In the genomic region with DNA sequence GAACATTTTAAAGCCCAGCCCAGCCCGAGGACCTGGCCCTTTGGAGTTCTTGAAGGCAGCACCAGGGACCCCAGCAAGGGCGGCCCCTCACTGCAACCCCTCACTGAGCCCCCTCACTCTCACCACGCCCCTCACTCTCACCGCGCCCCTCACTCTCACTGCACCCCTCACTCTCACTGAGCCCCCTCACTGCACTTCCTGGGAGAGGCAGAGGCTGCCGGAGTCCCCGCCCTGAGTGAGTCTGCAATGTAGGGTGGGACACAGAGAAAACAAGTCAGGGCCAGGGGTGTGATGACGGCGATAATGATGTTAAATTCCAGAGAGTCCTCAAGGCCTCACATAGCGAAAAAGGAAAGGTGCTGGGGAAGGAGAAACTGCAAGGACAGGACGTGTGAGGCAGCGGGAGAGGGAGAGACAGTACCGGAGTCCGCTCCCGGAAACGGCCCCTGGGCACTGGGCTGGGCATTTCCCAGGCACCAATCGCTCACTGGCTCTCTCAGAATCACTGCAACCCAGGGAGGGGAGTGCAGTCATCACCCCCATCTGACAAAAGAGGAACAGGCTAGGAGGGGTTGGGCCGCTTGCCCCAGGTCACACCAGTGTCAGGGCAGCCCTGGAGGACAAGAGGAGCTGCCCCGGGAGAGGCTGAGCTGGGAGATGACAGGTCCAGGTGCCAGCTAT, we compare ENCODE assay signal across 2 cellular contexts.
TF ChIP-seq lines count a peak whose summit lies in the region.

No MANE protein-coding gene starts in this region.

TF ChIP-seq in H1, 55 proteins besides CTCF, POLR2A, EP300 and RAD21 (continues in another document):
- TF ChIP-seq TAF7 (optimal IDR thresholded peaks at IDR 0.05; ENCODE audit: borderline replicate concordance, low read depth, low read length) (no peak), RXRA (IDR thresholded peaks at IDR 0.05; ENCODE audit: insufficient read depth, low read depth, low read length) (no peak), GABPA (IDR thresholded peaks at IDR 0.05; ENCODE audit: borderline replicate concordance, insufficient read depth, low read length) (no peak), CTBP2 (IDR thresholded peaks at IDR 0.05; ENCODE audit: borderline replicate concordance, insufficient read depth, insufficient read length, low read length) (no peak), SP4 (IDR thresholded peaks at IDR 0.05; ENCODE audit: low read length) (no peak), KDM1A (IDR thresholded peaks at IDR 0.05; ENCODE audit: borderline replicate concordance, low read length) (no peak), HDAC2 (IDR thresholded peaks at IDR 0.05; ENCODE audit: borderline replicate concordance in 1 of 2, low read depth in 2 of 2, low read length in 2 of 2) (no peak), GTF2F1 (IDR thresholded peaks at IDR 0.05; ENCODE audit: borderline replicate concordance, low read depth, low read length) (no peak), CHD2 (IDR thresholded peaks at IDR 0.05; ENCODE audit: low read length) (no peak), BRCA1 (IDR thresholded peaks at IDR 0.05; ENCODE audit: low read depth, low read length) (no peak), E2F6 (IDR thresholded peaks at IDR 0.05) (no peak), RFX5 (IDR thresholded peaks at IDR 0.05; ENCODE audit: borderline replicate concordance, low read depth, low read length) (no peak), MAX (IDR thresholded peaks at IDR 0.05) (no peak)
- TF ChIP-seq, protein P1, sequence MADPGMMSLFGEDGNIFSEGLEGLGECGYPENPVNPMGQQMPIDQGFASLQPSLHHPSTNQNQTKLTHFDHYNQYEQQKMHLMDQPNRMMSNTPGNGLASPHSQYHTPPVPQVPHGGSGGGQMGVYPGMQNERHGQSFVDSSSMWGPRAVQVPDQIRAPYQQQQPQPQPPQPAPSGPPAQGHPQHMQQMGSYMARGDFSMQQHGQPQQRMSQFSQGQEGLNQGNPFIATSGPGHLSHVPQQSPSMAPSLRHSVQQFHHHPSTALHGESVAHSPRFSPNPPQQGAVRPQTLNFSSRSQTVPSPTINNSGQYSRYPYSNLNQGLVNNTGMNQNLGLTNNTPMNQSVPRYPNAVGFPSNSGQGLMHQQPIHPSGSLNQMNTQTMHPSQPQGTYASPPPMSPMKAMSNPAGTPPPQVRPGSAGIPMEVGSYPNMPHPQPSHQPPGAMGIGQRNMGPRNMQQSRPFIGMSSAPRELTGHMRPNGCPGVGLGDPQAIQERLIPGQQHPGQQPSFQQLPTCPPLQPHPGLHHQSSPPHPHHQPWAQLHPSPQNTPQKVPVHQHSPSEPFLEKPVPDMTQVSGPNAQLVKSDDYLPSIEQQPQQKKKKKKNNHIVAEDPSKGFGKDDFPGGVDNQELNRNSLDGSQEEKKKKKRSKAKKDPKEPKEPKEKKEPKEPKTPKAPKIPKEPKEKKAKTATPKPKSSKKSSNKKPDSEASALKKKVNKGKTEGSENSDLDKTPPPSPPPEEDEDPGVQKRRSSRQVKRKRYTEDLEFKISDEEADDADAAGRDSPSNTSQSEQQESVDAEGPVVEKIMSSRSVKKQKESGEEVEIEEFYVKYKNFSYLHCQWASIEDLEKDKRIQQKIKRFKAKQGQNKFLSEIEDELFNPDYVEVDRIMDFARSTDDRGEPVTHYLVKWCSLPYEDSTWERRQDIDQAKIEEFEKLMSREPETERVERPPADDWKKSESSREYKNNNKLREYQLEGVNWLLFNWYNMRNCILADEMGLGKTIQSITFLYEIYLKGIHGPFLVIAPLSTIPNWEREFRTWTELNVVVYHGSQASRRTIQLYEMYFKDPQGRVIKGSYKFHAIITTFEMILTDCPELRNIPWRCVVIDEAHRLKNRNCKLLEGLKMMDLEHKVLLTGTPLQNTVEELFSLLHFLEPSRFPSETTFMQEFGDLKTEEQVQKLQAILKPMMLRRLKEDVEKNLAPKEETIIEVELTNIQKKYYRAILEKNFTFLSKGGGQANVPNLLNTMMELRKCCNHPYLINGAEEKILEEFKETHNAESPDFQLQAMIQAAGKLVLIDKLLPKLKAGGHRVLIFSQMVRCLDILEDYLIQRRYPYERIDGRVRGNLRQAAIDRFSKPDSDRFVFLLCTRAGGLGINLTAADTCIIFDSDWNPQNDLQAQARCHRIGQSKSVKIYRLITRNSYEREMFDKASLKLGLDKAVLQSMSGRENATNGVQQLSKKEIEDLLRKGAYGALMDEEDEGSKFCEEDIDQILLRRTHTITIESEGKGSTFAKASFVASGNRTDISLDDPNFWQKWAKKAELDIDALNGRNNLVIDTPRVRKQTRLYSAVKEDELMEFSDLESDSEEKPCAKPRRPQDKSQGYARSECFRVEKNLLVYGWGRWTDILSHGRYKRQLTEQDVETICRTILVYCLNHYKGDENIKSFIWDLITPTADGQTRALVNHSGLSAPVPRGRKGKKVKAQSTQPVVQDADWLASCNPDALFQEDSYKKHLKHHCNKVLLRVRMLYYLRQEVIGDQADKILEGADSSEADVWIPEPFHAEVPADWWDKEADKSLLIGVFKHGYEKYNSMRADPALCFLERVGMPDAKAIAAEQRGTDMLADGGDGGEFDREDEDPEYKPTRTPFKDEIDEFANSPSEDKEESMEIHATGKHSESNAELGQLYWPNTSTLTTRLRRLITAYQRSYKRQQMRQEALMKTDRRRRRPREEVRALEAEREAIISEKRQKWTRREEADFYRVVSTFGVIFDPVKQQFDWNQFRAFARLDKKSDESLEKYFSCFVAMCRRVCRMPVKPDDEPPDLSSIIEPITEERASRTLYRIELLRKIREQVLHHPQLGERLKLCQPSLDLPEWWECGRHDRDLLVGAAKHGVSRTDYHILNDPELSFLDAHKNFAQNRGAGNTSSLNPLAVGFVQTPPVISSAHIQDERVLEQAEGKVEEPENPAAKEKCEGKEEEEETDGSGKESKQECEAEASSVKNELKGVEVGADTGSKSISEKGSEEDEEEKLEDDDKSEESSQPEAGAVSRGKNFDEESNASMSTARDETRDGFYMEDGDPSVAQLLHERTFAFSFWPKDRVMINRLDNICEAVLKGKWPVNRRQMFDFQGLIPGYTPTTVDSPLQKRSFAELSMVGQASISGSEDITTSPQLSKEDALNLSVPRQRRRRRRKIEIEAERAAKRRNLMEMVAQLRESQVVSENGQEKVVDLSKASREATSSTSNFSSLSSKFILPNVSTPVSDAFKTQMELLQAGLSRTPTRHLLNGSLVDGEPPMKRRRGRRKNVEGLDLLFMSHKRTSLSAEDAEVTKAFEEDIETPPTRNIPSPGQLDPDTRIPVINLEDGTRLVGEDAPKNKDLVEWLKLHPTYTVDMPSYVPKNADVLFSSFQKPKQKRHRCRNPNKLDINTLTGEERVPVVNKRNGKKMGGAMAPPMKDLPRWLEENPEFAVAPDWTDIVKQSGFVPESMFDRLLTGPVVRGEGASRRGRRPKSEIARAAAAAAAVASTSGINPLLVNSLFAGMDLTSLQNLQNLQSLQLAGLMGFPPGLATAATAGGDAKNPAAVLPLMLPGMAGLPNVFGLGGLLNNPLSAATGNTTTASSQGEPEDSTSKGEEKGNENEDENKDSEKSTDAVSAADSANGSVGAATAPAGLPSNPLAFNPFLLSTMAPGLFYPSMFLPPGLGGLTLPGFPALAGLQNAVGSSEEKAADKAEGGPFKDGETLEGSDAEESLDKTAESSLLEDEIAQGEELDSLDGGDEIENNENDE (IDR thresholded peaks at IDR 0.05; ENCODE audit: insufficient replicate concordance, low read length), result no peak

TF ChIP-seq in SK-N-SH, 30 proteins besides CTCF, POLR2A, EP300 and RAD21:
- no peak for TF ChIP-seq CHD2 (IDR thresholded peaks at IDR 0.05; ENCODE audit: low read length, partially characterized antibody)
- no peak for TF ChIP-seq SIN3A (IDR thresholded peaks at IDR 0.05; ENCODE audit: borderline replicate concordance, low read depth, low read length)
- TF ChIP-seq ZBTB33 (IDR thresholded peaks at IDR 0.05; ENCODE audit: borderline replicate concordance, low read depth), result no peak
- TF ChIP-seq SMC3 (IDR thresholded peaks at IDR 0.05; ENCODE audit: low read depth, low read length), result no peak
- TF ChIP-seq ELF1 (IDR thresholded peaks at IDR 0.05), result no peak
- TF ChIP-seq FOSL2 (IDR thresholded peaks at IDR 0.05; ENCODE audit: borderline replicate concordance, low read depth), result no peak
- TF ChIP-seq YY1 (IDR thresholded peaks at IDR 0.05; ENCODE audit: low read depth), result no peak
- no peak for TF ChIP-seq POLR2AphosphoS5 (IDR thresholded peaks at IDR 0.05; ENCODE audit: low read depth, low read length)
- TF ChIP-seq MAX (IDR thresholded peaks at IDR 0.05; ENCODE audit: low read depth), result no peak
- TF ChIP-seq TCF12 (IDR thresholded peaks at IDR 0.05), result no peak
